Comparison of ENCODE assay signal across 14 cellular contexts in genomic region chr11:130179396-130180306, GRCh38. TPM values are rescaled to one million over a fixed set of nuclear protein-coding genes. Genes with fewer than 3 reads are reported as not detected.
DNase-seq lines count a peak whose midpoint lies in the region; ATAC-seq, FAIRE-seq and TF ChIP-seq lines count a peak whose summit lies in the region.
"Had no signal": no experiment of that assay in that cellular context is flagged by ENCODE, and none has a peak within 500 bp of the region (broad histone marks: within the 10 kb centered on the region; RNA-seq: fewer than 3 reads in every experiment).

No MANE protein-coding gene starts in this region.

- peak; percentile 31 for FAIRE-seq in GM12891 (lab: Jason Lieb, UNC)

- peaks cover 27% of the 10 kb centered on the region for H3K4me1 ChIP-seq in foreskin keratinocyte
- peaks cover 15% of the 10 kb centered on the region for H3K4me1 ChIP-seq in psoas muscle

- peak overlapping the region; percentile 81 for H3K27ac ChIP-seq in foreskin keratinocyte
- H3K27ac ChIP-seq in psoas muscle = no peak overlapping the region

- no peak overlapping the region for H3K4me3 ChIP-seq in psoas muscle

- WGBS in psoas muscle, 3 donors = 47 to 49% (median 48%) methylated on average over 21 of the region's 21 CpGs

- TF ChIP-seq CTCF in foreskin keratinocyte (conservative IDR thresholded peaks at IDR 0.05) (no peak), psoas muscle (IDR thresholded peaks at IDR 0.05) (no peak)

- H3K9me3 ChIP-seq in psoas muscle = no peaks in the 10 kb centered on the region

- no peaks in the 10 kb centered on the region for H3K36me3 ChIP-seq in psoas muscle (ENCODE audit: insufficient read depth in 1 of 2, low read depth in 1 of 2)

- no peak for DNase-seq in GM12891 (ENCODE audit: insufficient read length, low spot score)
- peak; percentile 68 for DNase-seq in NCI-H345 treated with DMSO at 0.1 percent for 48 hours (lab: John Stamatoyannopoulos, UW; ENCODE audit: unreplicated experiment)
- no peak for DNase-seq in foreskin keratinocyte
- no peak for DNase-seq in psoas muscle
- no peak for DNase-seq in foreskin melanocyte
- DNase-seq in activated gamma-delta T cell treated with Interleukin-2 at 50 U/mL for 16 hours = no peak
- DNase-seq in iPS-NIHi11 (ENCODE audit: low spot score) = no peak
- DNase-seq: activated CD8-positive, alpha-beta T cell treated with anti-CD3 and anti-CD28 coated beads for 36 hours; DND-41; GOT3; NCI-H1105; right cardiac atrium had no signal

- TF ChIP-seq POLR2A in GM12891 (IDR thresholded peaks at IDR 0.05; ENCODE audit: low read depth, low read length) = no peak

- ATAC-seq in foreskin keratinocyte = no peak
- peak; percentile 29 to 31 (median 30) for ATAC-seq in psoas muscle
- ATAC-seq in HG02610 (IDR thresholded peaks at IDR 0.05; ENCODE audit: unreplicated experiment) = no peak
- ATAC-seq: activated CD8-positive, alpha-beta T cell treated with anti-CD3 and anti-CD28 coated beads for 36 hours had no signal

- intact Hi-C loops in psoas muscle (cut with DNase I) = no loop called here

- H3K27me3 ChIP-seq in foreskin keratinocyte = no peaks in the 10 kb centered on the region
- peaks cover 0 to 4% (median 2%) of the 10 kb centered on the region in 3 donors for H3K27me3 ChIP-seq in psoas muscle (ENCODE audit: insufficient read depth in 3 of 3, low read length in 2 of 3)

TF ChIP-seq in GM12891, 5 proteins besides CTCF, POLR2A, EP300 and RAD21:
- TF ChIP-seq TAF1 (IDR thresholded peaks at IDR 0.05; ENCODE audit: low read depth, low read length) (no peak), SPI1 (IDR thresholded peaks at IDR 0.05; ENCODE audit: low read depth, low read length) (no peak), POLR2AphosphoS5 (IDR thresholded peaks at IDR 0.05; ENCODE audit: low read depth, low read length) (no peak), POU2F2 (IDR thresholded peaks at IDR 0.05; ENCODE audit: low read depth, low read length) (no peak), PAX5 (IDR thresholded peaks at IDR 0.05; ENCODE audit: insufficient read depth, low read length, severe bottlenecking) (no peak)

RNA-seq across cellular contexts. Expression of gene ST14, which starts 20.1 kb away (rescaled TPM):
- 0.08 TPM for polyA plus RNA-seq in GM12891 (2012; ENCODE audit: low read depth, missing spikeins)
- total RNA-seq in foreskin keratinocyte = 94.1 and 94.8 TPM in 2 replicates
- 76.9 and 79.1 TPM in 2 replicates for polyA plus RNA-seq in foreskin keratinocyte
- under 1 TPM; 0.51 to 0.77 (median 0.55) TPM for total RNA-seq in psoas muscle
- polyA plus RNA-seq in psoas muscle = under 1 TPM; 0.22 to 0.44 (median 0.25) TPM
- total RNA-seq: activated CD8-positive, alpha-beta T cell treated with anti-CD3 and anti-CD28 coated beads for 36 hours; SK-MEL-5 had no signal

Comparison
In these comparisons a context has a peak if more than half of its experiments do, and no peak if none do; other contexts are left out.
1. ATAC-seq: peak in psoas muscle (4 of 4); none in foreskin keratinocyte (single experiment) and HG02610 (single experiment).
2. RNA of gene ST14, which starts 20.1 kb away (total RNA-seq): 94.1 to 94.8 TPM in foreskin keratinocyte; 0.51 to 0.77 TPM in psoas muscle; every median in the first group is over 10 times any median in the second.